ENCODE assay signal across 1 cellular context in genomic region chr11:3057069-3057963, GRCh38.
TF ChIP-seq lines count a peak whose summit lies in the region.

Gene CARS1 (minus strand): TSS chr11:3057423. CDS start chr11:3057367, 56 bp downstream.

TF ChIP-seq in GM12878, 131 proteins besides CTCF, POLR2A, EP300 and RAD21 (continued from another document):
- peak; percentile 97 for TF ChIP-seq ZBTB40 (IDR thresholded peaks at IDR 0.05; ENCODE audit: borderline replicate concordance)
